In genomic region chr1:155050560-155051341, GRCh38 we compare ENCODE assay signal across 8 cellular contexts. TPM values are rescaled to one million over a fixed set of nuclear protein-coding genes. Genes with fewer than 3 reads are reported as not detected.
DNase-seq lines count a peak whose midpoint lies in the region; ATAC-seq and TF ChIP-seq lines count a peak whose summit lies in the region.

Gene ADAM15, plus strand, starts transcription at chr1:155051316. Its CDS starts 71 bp downstream, at chr1:155051387.

- peak within 1 kb of the TSS; percentile 100 for H3K4me3 ChIP-seq in Karpas-422 (ENCODE audit: low read length)

- peak in 1 of 3 donors; percentile 52 for TF ChIP-seq CTCF in omental fat pad (IDR thresholded peaks at IDR 0.05)

- H3K27me3 Mint-ChIP-seq in activated naive CD4-positive, alpha-beta T cell treated with anti-CD3 and anti-CD28 coated beads, Interleukin-2, amount 10 ng/mL, durations not matched to agents 7 days and 5 days = peaks cover 12% of the 10 kb centered on the region

- H3K4me1 Mint-ChIP-seq in activated naive CD4-positive, alpha-beta T cell treated with anti-CD3 and anti-CD28 coated beads, Interleukin-2, amount 10 ng/mL, durations not matched to agents 7 days and 5 days = peaks cover 30% of the 10 kb centered on the region

- ATAC-seq in GM21528 (IDR thresholded peaks at IDR 0.05; ENCODE audit: low FRiP score, unreplicated experiment) = peak; percentile 62
- ATAC-seq in omental fat pad (ENCODE audit: low FRiP score) = peak; percentile 88

- H3K4me1 ChIP-seq in Karpas-422 (ENCODE audit: low read length) = peaks cover 26% of the 10 kb centered on the region

- H2AFZ ChIP-seq in Karpas-422 (ENCODE audit: low read length) = peak within 1 kb of the TSS; percentile 92

- H3K27ac Mint-ChIP-seq in activated naive CD4-positive, alpha-beta T cell treated with anti-CD3 and anti-CD28 coated beads, Interleukin-2, amount 10 ng/mL, durations not matched to agents 7 days and 5 days = peak within 1 kb of the TSS; percentile 81

- H3K9me3 Mint-ChIP-seq in activated naive CD4-positive, alpha-beta T cell treated with anti-CD3 and anti-CD28 coated beads, Interleukin-2, amount 10 ng/mL, durations not matched to agents 7 days and 5 days = no peaks in the 10 kb centered on the region

- H3K9me2 ChIP-seq in Karpas-422 (replicated peaks; ENCODE audit: insufficient read depth, low read length) = no peaks in the 10 kb centered on the region

- H3K27me3 ChIP-seq in Karpas-422 (ENCODE audit: low read length) = no peaks in the 10 kb centered on the region

- peak within 1 kb of the TSS; percentile 98 for H3K9ac ChIP-seq in Karpas-422 (ENCODE audit: low read length)

- no peaks in the 10 kb centered on the region for H4K20me1 ChIP-seq in Karpas-422 (ENCODE audit: insufficient read depth, low read depth, low read length)

- DNase-seq in DMS 273 (lab: John Stamatoyannopoulos, UW; ENCODE audit: unreplicated experiment) (peak; percentile 90), Karpas-422 (peak; percentile 94), SK-N-DZ (ENCODE audit: low spot score) (peak; percentile 95), globus pallidus (ENCODE audit: low spot score) (peak; percentile 77), omental fat pad (ENCODE audit: low spot score) (peak; percentile 73)
- peak; percentile 85 for DNase-seq in activated naive CD4-positive, alpha-beta T cell treated with anti-CD3 and anti-CD28 coated beads, Interleukin-2, amount 10 ng/mL, durations not matched to agents 7 days and 5 days

- peaks cover 24% of the 10 kb centered on the region for H3K79me2 ChIP-seq in Karpas-422 (ENCODE audit: low read length)

- H3K27ac ChIP-seq in Karpas-422 (ENCODE audit: low read length) = peak within 1 kb of the TSS; percentile 38
- H3K27ac ChIP-seq in temporal lobe (ENCODE audit: low read depth, low read length) = peak within 1 kb of the TSS; percentile 89

- H3K9me3 ChIP-seq in Karpas-422 (ENCODE audit: low read length) = no peaks in the 10 kb centered on the region

- H3K36me3 Mint-ChIP-seq in activated naive CD4-positive, alpha-beta T cell treated with anti-CD3 and anti-CD28 coated beads, Interleukin-2, amount 10 ng/mL, durations not matched to agents 7 days and 5 days = no peaks in the 10 kb centered on the region

- CTCF ChIA-PET in activated naive CD4-positive, alpha-beta T cell treated with anti-CD3 and anti-CD28 coated beads, Interleukin-2, amount 10 ng/mL, durations not matched to agents 7 days and 5 days (lab: Charles Lee) = interaction anchor here (0.6 to 17.5 kb wide), 14 partner anchors 6 to 81 kb away, joined by 3 to 220 read pairs (median 6); partner anchors contain the start of genes ADAM15, EFNA4, FLAD1 and SHC1

- peak within 1 kb of the TSS; percentile 91 for H3K4me2 ChIP-seq in Karpas-422 (ENCODE audit: low read depth, low read length, poor library complexity, severe bottlenecking)

- H3K4me3 Mint-ChIP-seq in activated naive CD4-positive, alpha-beta T cell treated with anti-CD3 and anti-CD28 coated beads, Interleukin-2, amount 10 ng/mL, durations not matched to agents 7 days and 5 days = peak within 1 kb of the TSS; percentile 82

- 0 out of 2 replicates have a peak, but pooled peaks cover 3% of the 10 kb centered on the region for H3K36me3 ChIP-seq in Karpas-422 (ENCODE audit: insufficient read depth, low read length)

RNA-seq across cellular contexts. Expression of gene ADAM15, which starts in this region (rescaled TPM):
- total RNA-seq in Karpas-422 (2014; rRNA removed; shearing (Covaris generic); ENCODE audit: low replicate concordance) = 33.6 and 50.0 TPM in 2 replicates
- 55.4 and 55.5 TPM in 2 replicates for polyA plus RNA-seq in SK-N-DZ (2014; cell fraction: cytosol; rRNA removed)
- polyA plus RNA-seq in SK-N-DZ (2014; cell fraction: nucleus; rRNA removed) = 227 and 243 TPM in 2 replicates
- total RNA-seq in omental fat pad (100 to 1,000 TPM; 116 to 262 (median 157) TPM), temporal lobe (11.1 TPM)

Comparison
In these comparisons a context has a peak if more than half of its experiments do, and no peak if none do; other contexts are left out.
1. Peak in every context shown above with its lines: DNase-seq, ATAC-seq, H3K4me3 ChIP-seq and H3K27ac ChIP-seq.